27 cellular contexts compared by ENCODE assay signal in genomic region chr2:62974999-62975398, GRCh38.
"Had no signal": no experiment of that assay in that cellular context is flagged by ENCODE, and none has a peak within 500 bp of the region (broad histone marks: within the 10 kb centered on the region; RNA-seq: fewer than 3 reads in every experiment).

No MANE protein-coding gene starts in this region.

- H3K9me3 ChIP-seq: gastroesophageal sphincter, heart left ventricle, mucosa of descending colon, prostate gland, right atrium auricular region, sigmoid colon, suprapubic skin, transverse colon, upper lobe of right lung, vagina had no signal

- H2AFZ ChIP-seq: hepatocyte had no signal

- H3K27me3 ChIP-seq: dorsolateral prefrontal cortex, gastroesophageal sphincter, heart left ventricle, hepatocyte, right atrium auricular region, sigmoid colon, suprapubic skin, transverse colon, upper lobe of right lung, vagina had no signal

- H3K36me3 ChIP-seq: prostate gland had no signal

- FAIRE-seq: kidney had no signal

- H3K36me3 Mint-ChIP-seq: natural killer cell treated with Interleukin-12 subunit alpha and Interleukin-12 subunit beta and Interleukin-15 and Interleukin-18, amount 100 ng/mL, for 72 hours; stimulated activated effector memory CD8-positive, alpha-beta T cell treated with anti-CD3 and anti-CD28 coated beads, Interleukin-12 subunit alpha, Interleukin-12 subunit beta, amount 100 ng/mL, for 72 hours had no signal

- ATAC-seq: gastroesophageal sphincter; heart left ventricle; left lobe of liver; mucosa of descending colon; natural killer cell treated with Interleukin-12 subunit alpha and Interleukin-12 subunit beta and Interleukin-15 and Interleukin-18, amount 100 ng/mL, for 72 hours; stimulated activated effector memory CD8-positive, alpha-beta T cell treated with anti-CD3 and anti-CD28 coated beads, Interleukin-12 subunit alpha, Interleukin-12 subunit beta, amount 100 ng/mL, for 72 hours; stimulated activated naive CD8-positive, alpha-beta T cell treated with anti-CD3 and anti-CD28 coated beads, Interleukin-15, amount 100 ng/mL, for 72 hours; upper lobe of right lung had no signal

- DNase-seq: cortex of kidney; dorsolateral prefrontal cortex; effector CD4-positive, alpha-beta T cell; foreskin fibroblast; heart left ventricle; kidney; mucosa of descending colon; naive B cell; sigmoid colon; stimulated activated CD4-positive, alpha-beta T cell treated with anti-CD3 and anti-CD28 coated beads, Interleukin-2, amount 100 ng/mL, for 24 hours; stimulated activated CD4-positive, alpha-beta T cell treated with anti-CD3 and anti-CD28 coated beads, Interleukin-4, amount 100 ng/mL, for 24 hours; stimulated activated naive CD8-positive, alpha-beta T cell treated with anti-CD3 and anti-CD28 coated beads, Interleukin-15, amount 100 ng/mL, for 72 hours; transverse colon; upper lobe of right lung had no signal

- H3K79me2 ChIP-seq: hepatocyte had no signal

- H3K27ac ChIP-seq: dorsolateral prefrontal cortex, gastroesophageal sphincter, heart left ventricle, hepatocyte, prostate gland, right atrium auricular region, sigmoid colon, suprapubic skin, transverse colon, upper lobe of right lung, vagina had no signal

- H3K4me2 ChIP-seq: hepatocyte had no signal

- H3K4me3 ChIP-seq: dorsolateral prefrontal cortex, gastroesophageal sphincter, heart left ventricle, hepatocyte, lung, mucosa of descending colon, prostate gland, right atrium auricular region, sigmoid colon, suprapubic skin, transverse colon, upper lobe of right lung, vagina had no signal

- H3K9me3 Mint-ChIP-seq: memory B cell; naive B cell; natural killer cell treated with Interleukin-12 subunit alpha and Interleukin-12 subunit beta and Interleukin-15 and Interleukin-18, amount 100 ng/mL, for 72 hours; stimulated activated effector memory CD8-positive, alpha-beta T cell treated with anti-CD3 and anti-CD28 coated beads, Interleukin-12 subunit alpha, Interleukin-12 subunit beta, amount 100 ng/mL, for 72 hours; stimulated activated naive CD8-positive, alpha-beta T cell treated with anti-CD3 and anti-CD28 coated beads, Interleukin-15, amount 100 ng/mL, for 72 hours had no signal

- H3K27ac Mint-ChIP-seq: memory B cell; mesothelial cell of epicardium; naive B cell; natural killer cell treated with Interleukin-12 subunit alpha and Interleukin-12 subunit beta and Interleukin-15 and Interleukin-18, amount 100 ng/mL, for 72 hours; stimulated activated effector memory CD8-positive, alpha-beta T cell treated with anti-CD3 and anti-CD28 coated beads, Interleukin-12 subunit alpha, Interleukin-12 subunit beta, amount 100 ng/mL, for 72 hours; stimulated activated naive CD8-positive, alpha-beta T cell treated with anti-CD3 and anti-CD28 coated beads, Interleukin-15, amount 100 ng/mL, for 72 hours had no signal

- H3K27me3 Mint-ChIP-seq: memory B cell; naive B cell; natural killer cell treated with Interleukin-12 subunit alpha and Interleukin-12 subunit beta and Interleukin-15 and Interleukin-18, amount 100 ng/mL, for 72 hours; stimulated activated naive CD8-positive, alpha-beta T cell treated with anti-CD3 and anti-CD28 coated beads, Interleukin-15, amount 100 ng/mL, for 72 hours had no signal

- H3K4me1 Mint-ChIP-seq: memory B cell; mesothelial cell of epicardium; naive B cell; stimulated activated effector memory CD8-positive, alpha-beta T cell treated with anti-CD3 and anti-CD28 coated beads, Interleukin-12 subunit alpha, Interleukin-12 subunit beta, amount 100 ng/mL, for 72 hours; stimulated activated naive CD8-positive, alpha-beta T cell treated with anti-CD3 and anti-CD28 coated beads, Interleukin-15, amount 100 ng/mL, for 72 hours had no signal

- H3K4me3 Mint-ChIP-seq: memory B cell; mesothelial cell of epicardium; naive B cell; natural killer cell treated with Interleukin-12 subunit alpha and Interleukin-12 subunit beta and Interleukin-15 and Interleukin-18, amount 100 ng/mL, for 72 hours; neural crest cell; stimulated activated effector memory CD8-positive, alpha-beta T cell treated with anti-CD3 and anti-CD28 coated beads, Interleukin-12 subunit alpha, Interleukin-12 subunit beta, amount 100 ng/mL, for 72 hours; stimulated activated naive CD8-positive, alpha-beta T cell treated with anti-CD3 and anti-CD28 coated beads, Interleukin-15, amount 100 ng/mL, for 72 hours had no signal

- H3K4me1 ChIP-seq: gastroesophageal sphincter, heart left ventricle, prostate gland, right atrium auricular region, sigmoid colon, suprapubic skin, upper lobe of right lung, vagina had no signal
